Comparison of ENCODE assay signal across 8 cellular contexts in genomic region chr2:10097352-10098148, GRCh38. TPM values are rescaled to one million over a fixed set of nuclear protein-coding genes. Genes with fewer than 3 reads are reported as not detected.
A peak's percentile ranks its signal among the peaks of the same experiment; 100 is the strongest.
DNase-seq lines count a peak whose midpoint lies in the region; ATAC-seq and TF ChIP-seq lines count a peak whose summit lies in the region.

No MANE protein-coding gene starts in this region.

- peak; percentile 77 for ATAC-seq in GM21390 (IDR thresholded peaks at IDR 0.05; ENCODE audit: unreplicated experiment)
- ATAC-seq in GM21526 (IDR thresholded peaks at IDR 0.05; ENCODE audit: low FRiP score, unreplicated experiment): no peak

- TF ChIP-seq CTCF in astrocyte of the spinal cord (IDR thresholded peaks at IDR 0.05; ENCODE audit: low read depth, low read length) (peak; percentile 98), smooth muscle cell (IDR thresholded peaks at IDR 0.05; ENCODE audit: borderline replicate concordance, insufficient read depth, poor library complexity, severe bottlenecking) (peak; percentile 83)

- in situ Hi-C loops in astrocyte of the spinal cord (cut with HindIII; ENCODE audit: low sequenced_read_pairs): no loop called here

- H3F3A ChIP-seq in smooth muscle cell (ENCODE audit: low read depth): no peaks in the 10 kb centered on the region

- H4K20me1 ChIP-seq in Karpas-422 (ENCODE audit: insufficient read depth, low read depth, low read length) (no peaks in the 10 kb centered on the region), smooth muscle cell (ENCODE audit: low read depth) (no peaks in the 10 kb centered on the region)

- H3K9me2 ChIP-seq in Karpas-422 (replicated peaks; ENCODE audit: insufficient read depth, low read length): no peaks in the 10 kb centered on the region

- H3K4me3 ChIP-seq in Karpas-422 (ENCODE audit: low read length) (no peak overlapping the region), astrocyte of the spinal cord (ENCODE audit: low read depth, low read length) (no peak overlapping the region), smooth muscle cell (no peak overlapping the region)

- H3K4me2 ChIP-seq in Karpas-422 (ENCODE audit: low read depth, low read length, poor library complexity, severe bottlenecking) (no peak overlapping the region), smooth muscle cell (no peak overlapping the region)

- H3K9me3 ChIP-seq in Karpas-422 (ENCODE audit: low read length) (no peaks in the 10 kb centered on the region), smooth muscle cell (replicated peaks; ENCODE audit: low read depth) (no peaks in the 10 kb centered on the region)

- H3K9ac ChIP-seq in Karpas-422 (ENCODE audit: low read length) (no peak overlapping the region), smooth muscle cell (ENCODE audit: low read depth) (no peak overlapping the region)

- H3K4me1 ChIP-seq in Karpas-422 (ENCODE audit: low read length) (no peaks in the 10 kb centered on the region), smooth muscle cell (ENCODE audit: low read depth) (peaks cover 9% of the 10 kb centered on the region)

- H3K27me3 ChIP-seq in Karpas-422 (ENCODE audit: low read length) (no peaks in the 10 kb centered on the region), smooth muscle cell (ENCODE audit: low read depth) (no peaks in the 10 kb centered on the region)

- H3K27ac ChIP-seq in Karpas-422 (ENCODE audit: low read length) (no peak overlapping the region), smooth muscle cell (ENCODE audit: low read depth) (no peak overlapping the region)

- no peak overlapping the region for H2AFZ ChIP-seq in Karpas-422 (ENCODE audit: low read length)
- H2AFZ ChIP-seq in smooth muscle cell (ENCODE audit: low read depth): no peak overlapping the region

- 33% methylated on average over 16 of the region's 16 CpGs for WGBS in smooth muscle cell (ENCODE audit: low lambda C conversion rate)

- peak; percentile 61 for DNase-seq in DMS114 treated with DMSO at 0.1 percent for 48 hours (lab: John Stamatoyannopoulos, UW; ENCODE audit: unreplicated experiment)
- DNase-seq in Karpas-422: peak; percentile 59
- DNase-seq in RKO (ENCODE audit: low spot score): peak; percentile 78
- peak; percentile 47 for DNase-seq in astrocyte of the spinal cord (ENCODE audit: low read depth, low spot score)
- peak; percentile 45 for DNase-seq in iPS DF 19.7 (ENCODE audit: low read depth, low spot score)
- DNase-seq in smooth muscle cell (lab: John Stamatoyannopoulos, UW; ENCODE audit: unreplicated experiment): peak; percentile 22

- H3K36me3 ChIP-seq in Karpas-422 (ENCODE audit: insufficient read depth, low read length) (no peaks in the 10 kb centered on the region), smooth muscle cell (ENCODE audit: low read depth) (no peaks in the 10 kb centered on the region)

- H3K79me2 ChIP-seq in Karpas-422 (ENCODE audit: low read length) (no peaks in the 10 kb centered on the region), smooth muscle cell (ENCODE audit: low read depth) (no peaks in the 10 kb centered on the region)

RNA-seq across cellular contexts. Expression of gene CYS1, which starts 17.3 kb away (rescaled TPM):
- 0.54 TPM in 1 of 2 replicates, not detected in the other for total RNA-seq in Karpas-422 (2014; rRNA removed; shearing (Covaris generic); ENCODE audit: low replicate concordance)
- 2.3 and 3.9 TPM in 2 replicates for total RNA-seq in smooth muscle cell
- 9.9 and 11.5 TPM in 2 replicates for polyA plus RNA-seq in smooth muscle cell

RNA-seq across cellular contexts. Expression of gene RRM2, which starts 25.0 kb away (rescaled TPM):
- 22.6 and 24.8 TPM in 2 replicates for total RNA-seq in Karpas-422 (2014; rRNA removed; shearing (Covaris generic); ENCODE audit: low replicate concordance)
- total RNA-seq in smooth muscle cell: 15.5 and 22.7 TPM in 2 replicates
- polyA plus RNA-seq in smooth muscle cell: 53.0 and 102 TPM in 2 replicates

RNA-seq across cellular contexts. Expression of gene KLF11, which starts 54.2 kb away (rescaled TPM):
- not detected in 2 replicates for total RNA-seq in Karpas-422 (2014; rRNA removed; shearing (Covaris generic); ENCODE audit: low replicate concordance)
- 12.7 and 15.3 TPM in 2 replicates for total RNA-seq in smooth muscle cell
- polyA plus RNA-seq in smooth muscle cell: 9.9 and 11.7 TPM in 2 replicates

Comparison
In these comparisons a context has a peak if more than half of its experiments do, and no peak if none do; other contexts are left out.
1. DNase-seq: peak in every context shown above with its lines; median percentile 78 in RKO; 61 in DMS114 treated with DMSO at 0.1 percent for 48 hours; 59 in Karpas-422; 47 in astrocyte of the spinal cord; 45 in iPS DF 19.7; 22 in smooth muscle cell.
2. RNA of gene KLF11, which starts 54.2 kb away (total RNA-seq): 12.7 to 15.3 TPM in smooth muscle cell; not detected in Karpas-422; every median in the first group is over 10 times any median in the second.